ENCODE assay signal across 35 cellular contexts in genomic region chr11:75934851-75935250, GRCh38.
"Had no signal": no experiment of that assay in that cellular context is flagged by ENCODE, and none has a peak within 500 bp of the region (broad histone marks: within the 10 kb centered on the region; RNA-seq: fewer than 3 reads in every experiment).

No MANE protein-coding gene starts in this region.

- H3K4me3 ChIP-seq: adrenal gland, body of pancreas, esophagus muscularis mucosa, gastrocnemius medialis, heart left ventricle had no signal

- H3K4me3 Mint-ChIP-seq: activated B cell treated with CpG ODN at 0.5 μM for 24 hours; activated CD8-positive, alpha-beta T cell treated with anti-CD3 and anti-CD28 coated beads for 36 hours; activated naive CD4-positive, alpha-beta T cell treated with anti-CD3 and anti-CD28 coated beads for 36 hours; activated naive CD4-positive, alpha-beta T cell treated with anti-CD3 and anti-CD28 coated beads, Interleukin-2, amount 50 U/mL, for 24 hours; activated naive CD8-positive, alpha-beta T cell treated with anti-CD3 and anti-CD28 coated beads for 36 hours; activated naive CD8-positive, alpha-beta T cell treated with anti-CD3 and anti-CD28 coated beads, Interleukin-2, amount 50 U/mL, for 24 hours; activated T-helper 1 cell treated with anti-CD3 and anti-CD28 coated beads, Interleukin-12 subunit alpha, Interleukin-12 subunit beta, Interleukin-2, Interleukin-4 antibody, amounts not matched to agents 30 ng/mL and 10 ng/mL and 1 ng/mL, durations not matched to agents 14 hours and 24 hours and 36 hours; effector memory CD8-positive, alpha-beta T cell; T-helper 17 cell; T-helper 2 cell treated with Interferon-gamma antibody and Interleukin-4, amounts not matched to agents 5 μg/mL and 100 μg/mL, for 36 hours had no signal

- H3K27ac ChIP-seq: adrenal gland, body of pancreas, esophagus muscularis mucosa, foreskin keratinocyte, gastrocnemius medialis, heart left ventricle, WERI-Rb-1 had no signal

- H3K4me1 ChIP-seq: body of pancreas had no signal

- H3K27me3 ChIP-seq: adrenal gland, body of pancreas, esophagus muscularis mucosa, foreskin keratinocyte, gastrocnemius medialis, heart left ventricle had no signal

- H3K27me3 Mint-ChIP-seq: activated B cell treated with CpG ODN at 0.5 μM for 24 hours; activated CD8-positive, alpha-beta T cell treated with anti-CD3 and anti-CD28 coated beads for 36 hours; activated naive CD4-positive, alpha-beta T cell treated with anti-CD3 and anti-CD28 coated beads, Interleukin-2, amount 50 U/mL, for 24 hours; activated naive CD8-positive, alpha-beta T cell treated with anti-CD3 and anti-CD28 coated beads for 36 hours; activated naive CD8-positive, alpha-beta T cell treated with anti-CD3 and anti-CD28 coated beads, Interleukin-2, amount 50 U/mL, for 24 hours; effector memory CD8-positive, alpha-beta T cell; T-helper 17 cell had no signal

- DNase-seq: activated B cell treated with CpG ODN at 0.5 μM for 24 hours; activated CD4-positive, alpha-beta T cell treated with anti-CD3 and anti-CD28 coated beads for 48 hours; activated CD4-positive, alpha-beta T cell treated with anti-CD3 and anti-CD28 coated beads, Interleukin-2, amount 50 U/mL, for 1 hour; activated CD4-positive, alpha-beta T cell treated with anti-CD3 and anti-CD28 coated beads, Interleukin-2, amount 50 U/mL, for 48 hours; activated CD8-positive, alpha-beta memory T cell treated with anti-CD3 and anti-CD28 coated beads for 24 hours; activated CD8-positive, alpha-beta T cell treated with anti-CD3 and anti-CD28 coated beads for 36 hours; activated effector memory CD4-positive, alpha-beta T cell treated with anti-CD3 and anti-CD28 coated beads, Interleukin-2, amount 50 U/mL, for 16 hours; activated naive CD4-positive, alpha-beta T cell treated with anti-CD3 and anti-CD28 coated beads for 36 hours; activated naive CD8-positive, alpha-beta T cell treated with anti-CD3 and anti-CD28 coated beads for 36 hours; activated naive CD8-positive, alpha-beta T cell treated with anti-CD3 and anti-CD28 coated beads, Interleukin-2, amount 50 U/mL, for 24 hours; activated T-cell treated with anti-CD3 and anti-CD28 coated beads, Interleukin-2, amount 50 U/mL, for 48 hours; adrenal gland; amygdala; aorta; body of pancreas; caudate nucleus; cortex of kidney; dermis blood vessel endothelial cell; effector CD4-positive, alpha-beta T cell; effector memory CD8-positive, alpha-beta T cell; erythroblast; foreskin keratinocyte; gastrocnemius medialis; glutamatergic neuron; heart left ventricle; T-helper 17 cell; T1000; WERI-Rb-1 had no signal

- ATAC-seq: activated CD4-positive, CD25-positive, alpha-beta regulatory T cell treated with anti-CD3 and anti-CD28 coated beads, Interleukin-2, amount 50 U/mL, for 24 hours; activated CD8-positive, alpha-beta T cell treated with anti-CD3 and anti-CD28 coated beads for 36 hours; activated naive CD8-positive, alpha-beta T cell treated with anti-CD3 and anti-CD28 coated beads, Interleukin-2, amount 50 U/mL, for 24 hours; body of pancreas; effector memory CD8-positive, alpha-beta T cell; foreskin keratinocyte; gastrocnemius medialis; heart left ventricle; T-helper 17 cell had no signal

- FAIRE-seq: colon had no signal

- H3K9me3 Mint-ChIP-seq: activated B cell treated with CpG ODN at 0.5 μM for 24 hours; activated CD8-positive, alpha-beta T cell treated with anti-CD3 and anti-CD28 coated beads for 36 hours; activated naive CD4-positive, alpha-beta T cell treated with anti-CD3 and anti-CD28 coated beads for 36 hours; activated naive CD4-positive, alpha-beta T cell treated with anti-CD3 and anti-CD28 coated beads, Interleukin-2, amount 50 U/mL, for 24 hours; activated naive CD8-positive, alpha-beta T cell treated with anti-CD3 and anti-CD28 coated beads for 36 hours; activated naive CD8-positive, alpha-beta T cell treated with anti-CD3 and anti-CD28 coated beads, Interleukin-2, amount 50 U/mL, for 24 hours; activated T-helper 1 cell treated with anti-CD3 and anti-CD28 coated beads, Interleukin-12 subunit alpha, Interleukin-12 subunit beta, Interleukin-2, Interleukin-4 antibody, amounts not matched to agents 30 ng/mL and 10 ng/mL and 1 ng/mL, durations not matched to agents 14 hours and 24 hours and 36 hours; activated T-helper 2 cell treated with anti-CD3 and anti-CD28 coated beads, Interferon-gamma antibody, Interleukin-2, Interleukin-4, amounts not matched to agents 10 μg/mL and 5 μg/mL and 100 μg/mL, durations not matched to agents 14 hours and 24 hours and 36 hours; effector memory CD8-positive, alpha-beta T cell; T-helper 2 cell treated with Interferon-gamma antibody and Interleukin-4, amounts not matched to agents 5 μg/mL and 100 μg/mL, for 36 hours had no signal

- H3K36me3 ChIP-seq: adrenal gland, esophagus muscularis mucosa, gastrocnemius medialis, heart left ventricle, WERI-Rb-1 had no signal

- H3K9me3 ChIP-seq: adrenal gland, body of pancreas, esophagus muscularis mucosa, gastrocnemius medialis, heart left ventricle had no signal
